Comparison of ENCODE assay signal across 8 cellular contexts in genomic region chrX:119427024-119427794, GRCh38. TPM values are rescaled to one million over a fixed set of nuclear protein-coding genes. Genes with fewer than 3 reads are reported as not detected.
DNase-seq lines count a peak whose midpoint lies in the region; ATAC-seq, FAIRE-seq and TF ChIP-seq lines count a peak whose summit lies in the region.

No MANE protein-coding gene starts in this region.

- no peaks in the 10 kb centered on the region for H4K20me1 ChIP-seq in BLaER1
- H4K20me1 ChIP-seq in K562 (replicated peaks; ENCODE audit: control insufficient read depth, insufficient read depth, low read length): no peaks in the 10 kb centered on the region

- CTCF ChIA-PET in K562 (lab: Yijun Ruan, JAX; ENCODE audit: low intra/inter-chr PET ratio): no interaction called here

- H2AFZ ChIP-seq in K562 (ENCODE audit: low read depth, low read length): no peak overlapping the region

- H3K9me1 ChIP-seq in K562 (ENCODE audit: control insufficient read depth, insufficient read depth, low read length): no peaks in the 10 kb centered on the region

- peak; percentile 85 for FAIRE-seq in K562 (lab: Jason Lieb, UNC)

- intact Hi-C loops in K562 (cut with micrococcal nuclease): no loop called here
- intact Hi-C loops in esophagus muscularis mucosa (cut with DNase I): no loop called here

- TF ChIP-seq POLR2A in K562 (conservative IDR thresholded peaks at IDR 0.05): no peak
- no peak for TF ChIP-seq POLR2A in esophagus muscularis mucosa (IDR thresholded peaks at IDR 0.05; ENCODE audit: low read depth)

- peak; percentile 91 for ATAC-seq in HG03354 (IDR thresholded peaks at IDR 0.05; ENCODE audit: poor library complexity, severe bottlenecking, unreplicated experiment)
- ATAC-seq in K562: peak; percentile 75
- no peak for ATAC-seq in HG03378 (IDR thresholded peaks at IDR 0.05; ENCODE audit: unreplicated experiment)

- no peak overlapping the region for H3K4me3 Mint-ChIP-seq in HFFc6

- H3K36me3 Mint-ChIP-seq in HFFc6 (ENCODE audit: low read depth): peaks cover 6% of the 10 kb centered on the region; the same call in 1 of the 2 replicates

- H3K4me1 ChIP-seq in BLaER1 (peaks cover 31% of the 10 kb centered on the region), K562 (replicated peaks in 1 of 2; ENCODE audit: control insufficient read depth in 2 of 2, insufficient read depth in 2 of 2, low read length in 2 of 2) (peaks cover 9 to 12% of the 10 kb centered on the region in 2 experiments; a peak in 4 of 5 replicates), esophagus muscularis mucosa (peaks cover 0 to 8% (median 3%) of the 10 kb centered on the region in 4 donors)

- DNase-seq in GM19238 (ENCODE audit: insufficient read length, low spot score): peak; percentile 17
- peak; percentile 53 to 66 (median 54) for DNase-seq in K562 (ENCODE audit: extremely low read depth in 1 of 4, low spot score in 3 of 4)
- DNase-seq in pons (ENCODE audit: low spot score): peak; percentile 8
- no peak for DNase-seq in HFFc6
- no peak for DNase-seq in esophagus muscularis mucosa (ENCODE audit: extremely low spot score)

- peak overlapping the region; percentile 50; the same call in 1 of the 2 replicates for H3K9ac ChIP-seq in BLaER1
- peak overlapping the region in 1 of 2 experiments; percentile 23; a peak in 1 of 4 replicates for H3K9ac ChIP-seq in K562 (ENCODE audit: insufficient read depth in 1 of 2, low read depth in 2 of 2, low read length in 2 of 2)

- H3K4me2 ChIP-seq in BLaER1 (peak overlapping the region; percentile 69), K562 (ENCODE audit: insufficient read depth, low read length) (peak overlapping the region; percentile 32; the same call in 1 of the 2 replicates)

- H3K27me3 Mint-ChIP-seq in HFFc6 (ENCODE audit: insufficient read depth): no peaks in the 10 kb centered on the region; the same call in 1 of the 2 replicates

- in situ Hi-C loops in K562 (cut with MboI): no loop called here

- no peaks in the 10 kb centered on the region for H3K9me3 Mint-ChIP-seq in HFFc6

- no peak for TF ChIP-seq RAD21 in K562 (CRISPR knock-in tag; conservative IDR thresholded peaks at IDR 0.05 in 1 of 2, IDR thresholded peaks at IDR 0.05 in 1 of 2)

- TF ChIP-seq CTCF in K562 (IDR thresholded peaks at IDR 0.05 in 2 of 3, conservative IDR thresholded peaks at IDR 0.05 in 1 of 3; ENCODE audit: insufficient read depth in 2 of 3, low read depth in 1 of 3, low read length in 3 of 3) (no peak), HFFc6 (IDR thresholded peaks at IDR 0.05) (no peak), esophagus muscularis mucosa (IDR thresholded peaks at IDR 0.05) (no peak)

- H3K27me3 ChIP-seq in BLaER1: no peaks in the 10 kb centered on the region
- no peaks in the 10 kb centered on the region for H3K27me3 ChIP-seq in K562 (ENCODE audit: control insufficient read depth in 2 of 2, insufficient read depth in 2 of 2, low read length in 2 of 2)
- H3K27me3 ChIP-seq in esophagus muscularis mucosa: no peaks in the 10 kb centered on the region

- H3K79me2 ChIP-seq in K562 (ENCODE audit: control insufficient read depth, insufficient read depth, low read length): no peaks in the 10 kb centered on the region

- H3K9me3 ChIP-seq in BLaER1 (peaks cover 3% of the 10 kb centered on the region; the same call in 1 of the 2 replicates), K562 (replicated peaks; ENCODE audit: control insufficient read depth, insufficient read depth, low read depth, low read length) (no peaks in the 10 kb centered on the region), esophagus muscularis mucosa (no peaks in the 10 kb centered on the region)

- POLR2A ChIA-PET in K562 (lab: Yijun Ruan, JAX): interaction anchor here (0.6 to 1.3 kb wide), 5 partner anchors 8 to 147 kb away, joined by 3 to 4 read pairs (median 3); partner anchors contain the start of gene SLC25A5

- H3K27ac ChIP-seq in BLaER1 (peak overlapping the region; percentile 77), K562 (ENCODE audit: extremely low read depth, low read depth, low read length) (peak overlapping the region; percentile 44), esophagus muscularis mucosa (replicated peaks in 1 of 4) (no peak overlapping the region)

- H3K36me3 ChIP-seq in BLaER1 (0 out of 2 replicates have a peak, but pooled peaks cover 6% of the 10 kb centered on the region), K562 (ENCODE audit: control insufficient read depth, insufficient read depth, low read length) (0 out of 3 replicates have a peak, but pooled peaks cover 3% of the 10 kb centered on the region), esophagus muscularis mucosa (peaks cover 0 to 7% (median 1%) of the 10 kb centered on the region in 4 donors)

- H3K27ac Mint-ChIP-seq in HFFc6: no peak overlapping the region

- H3K4me3 ChIP-seq in BLaER1 (no peak overlapping the region; the same call in 1 of the 2 replicates), K562 (no peak overlapping the region), esophagus muscularis mucosa (no peak overlapping the region)

- BruUV-seq in K562 (replicated peaks; lab: Mats Ljungman, UMichigan): no TSS peak

- WGBS in K562 (ENCODE audit: insufficient coverage, low coverage, missing lambda C conversion rate): 50% methylated on average over 9 of the region's 9 CpGs
- WGBS in esophagus muscularis mucosa: 62% methylated on average over 9 of the region's 9 CpGs

- peaks cover 20% of the 10 kb centered on the region for H3K4me1 Mint-ChIP-seq in HFFc6 (ENCODE audit: low read depth)

- TF ChIP-seq EP300 in K562 (IDR thresholded peaks at IDR 0.05; ENCODE audit: low read length): 0 out of 2 replicates have a peak, but pooled peaks have one; percentile 25
- TF ChIP-seq EP300 in esophagus muscularis mucosa (IDR thresholded peaks at IDR 0.05): no peak

TF ChIP-seq in K562, 482 proteins besides CTCF, POLR2A, EP300 and RAD21 (continues in another document):
- peak; percentile 36; the same call in 1 of the 2 replicates for TF ChIP-seq HMBOX1 (IDR thresholded peaks at IDR 0.05)
- TF ChIP-seq NFIC (IDR thresholded peaks at IDR 0.05): peak; percentile 95
- TF ChIP-seq CBFA2T3 (IDR thresholded peaks at IDR 0.05): peak; percentile 64
- TF ChIP-seq SNRNP70 (optimal IDR thresholded peaks at IDR 0.05; ENCODE audit: low read depth, low read length): no peak
- peak; percentile 44; the same call in 1 of the 2 replicates for TF ChIP-seq SMARCA4 (IDR thresholded peaks at IDR 0.05)
- TF ChIP-seq NCOR1 (IDR thresholded peaks at IDR 0.05): peak; percentile 34; the same call in 1 of the 2 replicates
- TF ChIP-seq KLF16 (IDR thresholded peaks at IDR 0.05): peak; percentile 17; the same call in 1 of the 2 replicates

RNA-seq across cellular contexts. Expression of gene SLC25A43, which starts 28.1 kb away (rescaled TPM):
- total RNA-seq in K562 (2011; cell fraction: chromatin; rRNA removed; ENCODE audit: low replicate concordance): 2.7 and 4.8 TPM in 2 replicates
- 1.8 and 2.2 TPM in 2 replicates for total RNA-seq in K562 (2011; cell fraction: nucleolus; rRNA removed)
- 3.0 and 3.7 TPM in 2 replicates for total RNA-seq in K562 (2011; cell fraction: nucleoplasm; rRNA removed)
- total RNA-seq in K562 (2014; rRNA removed) (4.0 and 5.4 TPM in 2 replicates), K562 (2014; rRNA removed; fragmentation: Illumina TruSeq; extraction: Trizol) (5.1 and 5.7 TPM in 2 replicates), K562 (2015; rRNA removed; fragmentation: Illumina TruSeq; extraction: Trizol) (4.4 and 5.0 TPM in 2 replicates), K562 (2021) (4.8 and 5.8 TPM in 2 replicates), esophagus muscularis mucosa (10 to 100 TPM in 3 of 4 donors, 1 to 10 TPM in 1; 6.6 to 15.4 (median 13.0) TPM)
- polyA plus RNA-seq in K562 (2011; rRNA removed) (3.2 and 3.6 TPM in 2 replicates), K562 (2014; fragmentation: Illumina TruSeq; extraction: Trizol) (6.6 and 8.4 TPM in 2 replicates), K562 (2014; fragmentation: Nextera tagmentation; extraction: Ambion mirVana) (1 to 10 TPM; 1.3 to 2.2 TPM), K562 (2014; rRNA removed) (2.9 and 4.1 TPM in 2 replicates)
- polyA plus RNA-seq in K562 (2011; cell fraction: cytosol; rRNA removed): 3.0 and 3.3 TPM in 2 replicates
- polyA plus RNA-seq in K562 (2011; cell fraction: nucleus; rRNA removed): 2.2 and 2.3 TPM in 2 replicates
- polyA plus RNA-seq in K562 (2012): 6.8 and 11.2 TPM in 2 replicates
- 1.8 and 1.9 TPM in 2 replicates for polyA minus RNA-seq in K562 (2011; rRNA and poly(A)+ RNA removed)
- polyA minus RNA-seq in K562 (2011; cell fraction: cytosol; rRNA and poly(A)+ RNA removed): 1.4 and 1.6 TPM in 2 replicates
- polyA minus RNA-seq in K562 (2011; cell fraction: nucleus; rRNA and poly(A)+ RNA removed): 1.2 and 1.3 TPM in 2 replicates
- 10 to 100 TPM; 19.4 to 26.0 (median 22.7) TPM for total RNA-seq in HFFc6 (2021; fragmentation: NEBNext Ultra II Directional; extraction: Animal tissue kit (Norgen Biotek cat#: 25700))

RNA-seq across cellular contexts. Expression of gene SLC25A5, which starts 41.0 kb away (rescaled TPM):
- 103 and 142 TPM in 2 replicates for total RNA-seq in K562 (2011; cell fraction: chromatin; rRNA removed; ENCODE audit: low replicate concordance)
- 130 and 151 TPM in 2 replicates for total RNA-seq in K562 (2011; cell fraction: nucleolus; rRNA removed)
- total RNA-seq in K562 (2011; cell fraction: nucleoplasm; rRNA removed): 173 and 218 TPM in 2 replicates
- total RNA-seq in K562 (2014; rRNA removed) (460 and 470 TPM in 2 replicates), K562 (2014; rRNA removed; fragmentation: Illumina TruSeq; extraction: Trizol) (493 and 498 TPM in 2 replicates), K562 (2015; rRNA removed; fragmentation: Illumina TruSeq; extraction: Trizol) (478 and 489 TPM in 2 replicates), K562 (2021) (762 and 796 TPM in 2 replicates), esophagus muscularis mucosa (100 to 1,000 TPM; 268 to 328 (median 299) TPM)
- polyA plus RNA-seq in K562 (2011; rRNA removed) (499 and 591 TPM in 2 replicates), K562 (2014; fragmentation: Illumina TruSeq; extraction: Trizol) (649 and 665 TPM in 2 replicates), K562 (2014; fragmentation: Nextera tagmentation; extraction: Ambion mirVana) (1,000 to 10,000 TPM; 3,491 to 5,247 TPM), K562 (2014; rRNA removed) (596 and 629 TPM in 2 replicates)
- polyA plus RNA-seq in K562 (2011; cell fraction: cytosol; rRNA removed): 1,022 and 1,125 TPM in 2 replicates
- 386 and 505 TPM in 2 replicates for polyA plus RNA-seq in K562 (2011; cell fraction: nucleus; rRNA removed)
- 1,005 and 1,059 TPM in 2 replicates for polyA plus RNA-seq in K562 (2012)
- polyA minus RNA-seq in K562 (2011; rRNA and poly(A)+ RNA removed): 714 and 717 TPM in 2 replicates
- polyA minus RNA-seq in K562 (2011; cell fraction: cytosol; rRNA and poly(A)+ RNA removed): 498 and 579 TPM in 2 replicates
- 44.0 and 102 TPM in 2 replicates for polyA minus RNA-seq in K562 (2011; cell fraction: nucleus; rRNA and poly(A)+ RNA removed)
- 100 to 1,000 TPM; 223 to 296 (median 270) TPM for total RNA-seq in HFFc6 (2021; fragmentation: NEBNext Ultra II Directional; extraction: Animal tissue kit (Norgen Biotek cat#: 25700))

Comparison
In these comparisons a context has a peak if more than half of its experiments do, and no peak if none do; other contexts are left out.
1. H3K27ac ChIP-seq: peak in BLaER1 (single experiment) and K562 (single experiment); none in esophagus muscularis mucosa (0 of 4).
2. DNase-seq: peak in GM19238 (single experiment), K562 (4 of 4) and pons (single experiment); none in HFFc6 (single experiment) and esophagus muscularis mucosa (single experiment).